Comparison of ENCODE assay signal across 8 cellular contexts in genomic region chr10:130109796-130110235, GRCh38. TPM values are rescaled to one million over a fixed set of nuclear protein-coding genes. Genes with fewer than 3 reads are reported as not detected.
A peak's percentile ranks its signal among the peaks of the same experiment; 100 is the strongest.
DNase-seq lines count a peak whose midpoint lies in the region; ATAC-seq and TF ChIP-seq lines count a peak whose summit lies in the region.

No MANE protein-coding gene starts in this region.

- H3K4me1 Mint-ChIP-seq in H9: peaks cover 18 to 25% of the 10 kb centered on the region in 2 experiments
- peaks cover 52% of the 10 kb centered on the region for H3K4me1 Mint-ChIP-seq in activated CD4-positive, alpha-beta T cell treated with anti-CD3 and anti-CD28 coated beads, Interleukin-2, amount 10 ng/mL, durations not matched to agents 7 days and 5 days

- H2BK20ac ChIP-seq in H9 (ENCODE audit: low read depth, low read length, poor library complexity, severe bottlenecking): no peak overlapping the region

- H3K27ac ChIP-seq in H9 (ENCODE audit: insufficient read length, low read depth, low read length) (no peak overlapping the region), dorsolateral prefrontal cortex (peak overlapping the region; percentile 1 to 99 (median 95)), liver (ENCODE audit: low read depth in 1 of 2, low read length in 2 of 2) (peak overlapping the region; percentile 72 to 95)

- H3K27me3 ChIP-seq in H9 (ENCODE audit: insufficient read depth, low read length) (no peaks in the 10 kb centered on the region), dorsolateral prefrontal cortex (no peaks in the 10 kb centered on the region), liver (ENCODE audit: control insufficient read depth in 4 of 4, insufficient read depth in 4 of 4, low read length in 3 of 4) (no peaks in the 10 kb centered on the region)

- H4K91ac ChIP-seq in H9 (ENCODE audit: insufficient read length, low read depth, low read length): no peak overlapping the region

- peak overlapping the region; percentile 98 for H3K4me2 ChIP-seq in H9 (ENCODE audit: insufficient read depth, insufficient read length, low read length)

- H4K20me1 ChIP-seq in H9 (ENCODE audit: control insufficient read depth, insufficient read depth, insufficient read length): peaks cover 3% of the 10 kb centered on the region

- H3K79me2 ChIP-seq in H9 (ENCODE audit: insufficient read depth, low read length): no peaks in the 10 kb centered on the region

- H3K27me3 Mint-ChIP-seq in H9 (ENCODE audit: low read depth): peaks cover 8% of the 10 kb centered on the region; the same call in 1 of the 2 replicates
- H3K27me3 Mint-ChIP-seq in activated CD4-positive, alpha-beta T cell treated with anti-CD3 and anti-CD28 coated beads, Interleukin-2, amount 10 ng/mL, durations not matched to agents 7 days and 5 days: no peaks in the 10 kb centered on the region

- peak overlapping the region; percentile 69 to 100 (median 89) for H3K4me3 ChIP-seq in dorsolateral prefrontal cortex
- H3K4me3 ChIP-seq in liver (ENCODE audit: low read depth in 1 of 3, low read length in 3 of 3): peak overlapping the region; percentile 67 to 83 (median 78)

- CTCF ChIA-PET in activated CD4-positive, alpha-beta T cell treated with anti-CD3 and anti-CD28 coated beads, Interleukin-2, amount 10 ng/mL, durations not matched to agents 7 days and 5 days (lab: Charles Lee): interaction anchor here (0.6 to 3.0 kb wide), 16 partner anchors 11 to 1898 kb away, joined by 3 to 26 read pairs (median 4); partner anchors contain the start of gene GLRX3

- no peak overlapping the region for H2BK12ac ChIP-seq in H9 (ENCODE audit: insufficient read length, low read depth, low read length)

- peaks cover 5% of the 10 kb centered on the region for H3K23me2 ChIP-seq in H9 (ENCODE audit: insufficient read length, low read depth, low read length, poor library complexity, severe bottlenecking)

- no peak overlapping the region for H2AK5ac ChIP-seq in H9 (ENCODE audit: insufficient read length, low read length)

- H3K4ac ChIP-seq in H9 (ENCODE audit: low read depth, low read length): no peak overlapping the region

- H3K9ac ChIP-seq in H9 (ENCODE audit: extremely low read depth, insufficient read length, low read length) (peak overlapping the region; percentile 68), liver (ENCODE audit: low read depth in 1 of 2, low read length in 2 of 2) (peak overlapping the region; percentile 38 to 80)

- POLR2A ChIA-PET in activated CD4-positive, alpha-beta T cell treated with anti-CD3 and anti-CD28 coated beads, Interleukin-2, amount 10 ng/mL, durations not matched to agents 7 days and 5 days (lab: Charles Lee): interaction anchor here (0.7 to 0.9 kb wide), 2 partner anchors 26 to 62 kb away, joined by 3 read pairs; partner anchors contain the start of gene GLRX3

- TF ChIP-seq CTCF in H9 (conservative IDR thresholded peaks at IDR 0.05) (peak; percentile 81), dorsolateral prefrontal cortex (IDR thresholded peaks at IDR 0.05 in 54 of 56, conservative IDR thresholded peaks at IDR 0.05 in 2 of 56; ENCODE audit: low read depth in 1 of 56, partially characterized antibody in 56 of 56) (peak; percentile 70 to 94 (median 83)), liver (IDR thresholded peaks at IDR 0.05; ENCODE audit: low read depth, low read length, missing input control) (peak; percentile 76)

- H3K56ac ChIP-seq in H9 (ENCODE audit: insufficient read length, low read depth, low read length): no peak overlapping the region

- no CpG with 5 or more reads among the region's 8 CpGs for WGBS in H9 (ENCODE audit: extremely low coverage, insufficient read length, low lambda C conversion rate)
- WGBS in liver: 1% methylated on average over 8 of the region's 8 CpGs

- H3K9me3 ChIP-seq in H9 (ENCODE audit: control insufficient read depth, low read depth, low read length): no peaks in the 10 kb centered on the region
- no peaks in the 10 kb centered on the region for H3K9me3 ChIP-seq in liver (ENCODE audit: control insufficient read depth in 4 of 4, low read length in 3 of 4)

- H2BK120ac ChIP-seq in H9 (ENCODE audit: low read depth, low read length, poor library complexity, severe bottlenecking): no peak overlapping the region

- no peak overlapping the region for H3T11ph ChIP-seq in H9 (ENCODE audit: low read length)

- H3K4me1 ChIP-seq in H9 (ENCODE audit: insufficient read depth, low read length): no peaks in the 10 kb centered on the region; the same call in 1 of the 2 replicates
- H3K4me1 ChIP-seq in liver (ENCODE audit: control insufficient read depth in 4 of 4, insufficient read depth in 4 of 4, low read length in 3 of 4): peaks cover 3 to 25% (median 17%) of the 10 kb centered on the region in 4 donors

- H3K9me3 Mint-ChIP-seq in H9: peaks cover under 1 to 5% of the 10 kb centered on the region in 2 experiments; a peak in 3 of 5 replicates
- peaks cover 5% of the 10 kb centered on the region for H3K9me3 Mint-ChIP-seq in activated CD4-positive, alpha-beta T cell treated with anti-CD3 and anti-CD28 coated beads, Interleukin-2, amount 10 ng/mL, durations not matched to agents 7 days and 5 days

- no peak overlapping the region for H2BK5ac ChIP-seq in H9 (ENCODE audit: insufficient read length, low read length)

- H3K18ac ChIP-seq in H9 (ENCODE audit: insufficient read length, low read depth, low read length): peak overlapping the region; percentile 84

- DNase-seq in Ammon's horn (ENCODE audit: low spot score) (peak; percentile 85), H9 (peak; percentile 75), NCI-H345 treated with DMSO at 0.1 percent for 48 hours (lab: John Stamatoyannopoulos, UW; ENCODE audit: unreplicated experiment) (peak; percentile 41), dorsolateral prefrontal cortex (peak in 5 of 10 donors; percentile 44 to 69 (median 48))
- DNase-seq in activated CD4-positive, alpha-beta T cell treated with anti-CD3 and anti-CD28 coated beads, Interleukin-2, amount 10 ng/mL, durations not matched to agents 7 days and 5 days: peak; percentile 82
- peak; percentile 82 for DNase-seq in stimulated activated CD4-positive, alpha-beta T cell treated with anti-CD3 and anti-CD28 coated beads, Interleukin-4, amount 100 ng/mL, for 24 hours

- no peak overlapping the region for H2AFZ ChIP-seq in H9 (ENCODE audit: low read length)

- no peak overlapping the region for H3K23ac ChIP-seq in H9 (ENCODE audit: insufficient read length, low read depth, low read length)

- H3K36me3 ChIP-seq in liver (ENCODE audit: control insufficient read depth in 4 of 4, insufficient read depth in 3 of 4, low read depth in 1 of 4, low read length in 3 of 4): no peaks in the 10 kb centered on the region

- H4K8ac ChIP-seq in H9 (replicated peaks; ENCODE audit: insufficient read length, low read depth, low read length): no peak overlapping the region

- no peak for ATAC-seq in HG02571 (IDR thresholded peaks at IDR 0.05; ENCODE audit: unreplicated experiment)

- H3K14ac ChIP-seq in H9 (ENCODE audit: insufficient read depth, low read length): peak overlapping the region; percentile 37; the same call in 1 of the 2 replicates

- no peaks in the 10 kb centered on the region for H3K79me1 ChIP-seq in H9 (ENCODE audit: insufficient read depth, low read depth, low read length, poor library complexity, severe bottlenecking)

- no peak overlapping the region for H4K5ac ChIP-seq in H9 (ENCODE audit: insufficient read length, low read depth, low read length)

- intact Hi-C loops in dorsolateral prefrontal cortex (cut with DNase I): loop anchor here in 1 of 2 donors (1.0 to 10.0 kb wide), 2 partner anchors 26 to 635 kb away; partner anchors contain the start of gene GLRX3

- TF ChIP-seq RAD21 in liver (IDR thresholded peaks at IDR 0.05): peak; percentile 63 to 76

- H2BK15ac ChIP-seq in H9 (ENCODE audit: low read depth, low read length): no peak overlapping the region

- peak overlapping the region; percentile 91 to 93 for H3K4me3 Mint-ChIP-seq in H9
- peak overlapping the region; percentile 80 for H3K4me3 Mint-ChIP-seq in activated CD4-positive, alpha-beta T cell treated with anti-CD3 and anti-CD28 coated beads, Interleukin-2, amount 10 ng/mL, durations not matched to agents 7 days and 5 days

- peak overlapping the region; percentile 74 to 89 (median 88) for H3K27ac Mint-ChIP-seq in H9
- H3K27ac Mint-ChIP-seq in activated CD4-positive, alpha-beta T cell treated with anti-CD3 and anti-CD28 coated beads, Interleukin-2, amount 10 ng/mL, durations not matched to agents 7 days and 5 days: peak overlapping the region; percentile 96

- H3K36me3 Mint-ChIP-seq in H9 (ENCODE audit: insufficient read depth in 1 of 3, low read depth in 3 of 3): peaks cover under 1 to 13% (median 5%) of the 10 kb centered on the region in 3 experiments; a peak in 6 of 7 replicates
- H3K36me3 Mint-ChIP-seq in activated CD4-positive, alpha-beta T cell treated with anti-CD3 and anti-CD28 coated beads, Interleukin-2, amount 10 ng/mL, durations not matched to agents 7 days and 5 days (ENCODE audit: low read depth): peaks cover 19% of the 10 kb centered on the region

TF ChIP-seq in liver, 16 proteins besides CTCF, POLR2A, EP300 and RAD21:
- no peak for TF ChIP-seq FOXA2 (IDR thresholded peaks at IDR 0.05)
- peak; percentile 13 for TF ChIP-seq NR2F2 (IDR thresholded peaks at IDR 0.05)
- peak; percentile 19 to 24 for TF ChIP-seq RXRA (IDR thresholded peaks at IDR 0.05)
TF ChIP-seq in liver: peak in this region for 2.

RNA-seq across cellular contexts. Expression of gene C10orf143, which starts 0.8 kb away (rescaled TPM):
- total RNA-seq in H9 (2021) (0.79 and 0.94 TPM in 2 replicates), dorsolateral prefrontal cortex (1 to 10 TPM; 1.8 to 9.0 (median 5.0) TPM), liver (under 1 TPM; 0.14 to 0.67 TPM)
- 1 to 10 TPM; 5.5 to 5.8 TPM for total RNA-seq in activated CD4-positive, alpha-beta T cell treated with anti-CD3 and anti-CD28 coated beads, Interleukin-2, amount 10 ng/mL, durations not matched to agents 7 days and 5 days
- 1 to 10 TPM; 1.8 to 2.7 TPM for polyA plus RNA-seq in liver

RNA-seq across cellular contexts. Expression of gene GLRX3, which starts 26.4 kb away (rescaled TPM):
- total RNA-seq in H9 (2021) (135 and 139 TPM in 2 replicates), dorsolateral prefrontal cortex (10 to 100 TPM; 29.9 to 60.2 (median 46.6) TPM), liver (10 to 100 TPM; 24.0 to 25.3 TPM)
- 10 to 100 TPM; 78.7 to 90.1 TPM for total RNA-seq in activated CD4-positive, alpha-beta T cell treated with anti-CD3 and anti-CD28 coated beads, Interleukin-2, amount 10 ng/mL, durations not matched to agents 7 days and 5 days
- polyA plus RNA-seq in liver: 10 to 100 TPM; 31.7 to 34.0 TPM
